10 cellular contexts compared by ENCODE assay signal in genomic region chr5:58887311-58887710, GRCh38.
DNase-seq lines count a peak whose midpoint lies in the region; ATAC-seq and TF ChIP-seq lines count a peak whose summit lies in the region.
"Had no signal": no experiment of that assay in that cellular context is flagged by ENCODE, and none has a peak within 500 bp of the region (broad histone marks: within the 10 kb centered on the region; RNA-seq: fewer than 3 reads in every experiment).

No MANE protein-coding gene starts in this region.

- peak overlapping the region; percentile 42 for H3K27ac Mint-ChIP-seq in activated T-cell treated with anti-CD3 and anti-CD28 coated beads, Interleukin-2, amount 50 U/mL, for 24 hours
- H3K27ac Mint-ChIP-seq in CD4-positive, alpha-beta memory T cell, result peak overlapping the region in 4 of 7 donors; percentile 0 to 78 (median 64)
- peak overlapping the region; percentile 70 for H3K27ac Mint-ChIP-seq in activated CD4-positive, alpha-beta memory T cell treated with anti-CD3 and anti-CD28 coated beads for 36 hours
- H3K27ac Mint-ChIP-seq: stimulated activated naive B cell treated with anti-CD40 and anti-IgM and Interleukin-4, amounts not matched to agents 10 μg/mL and 1 μg/mL and 100 μg/mL, for 72 hours had no signal

- no peak for TF ChIP-seq CTCF in osteoblast (IDR thresholded peaks at IDR 0.05; ENCODE audit: extremely low read depth, low read depth, low read length)

- peak; percentile 32 for DNase-seq in activated T-cell treated with anti-CD3 and anti-CD28 coated beads, Interleukin-2, amount 50 U/mL, for 24 hours
- no peak for DNase-seq in activated T-cell treated with anti-CD3 and anti-CD28 coated beads, Interleukin-2, amount 50 U/mL, for 1 hour
- DNase-seq in CD4-positive, alpha-beta memory T cell, result no peak
- DNase-seq in activated CD4-positive, alpha-beta memory T cell treated with anti-CD3 and anti-CD28 coated beads for 36 hours, result peak; percentile 14
- DNase-seq in osteoblast (ENCODE audit: insufficient read length, low spot score, missing footprints), result no peak
- no peak for DNase-seq in retina
- no peak for DNase-seq in NCI-H226

- peaks cover 23% of the 10 kb centered on the region for H3K4me1 ChIP-seq in CD4-positive, alpha-beta memory T cell (ENCODE audit: insufficient read depth, low read length)
- H3K4me1 ChIP-seq in osteoblast (ENCODE audit: insufficient read depth, low read length), result peaks cover 9% of the 10 kb centered on the region
- H3K4me1 ChIP-seq: pancreas had no signal

- no peaks in the 10 kb centered on the region for H3K36me3 Mint-ChIP-seq in activated T-cell treated with anti-CD3 and anti-CD28 coated beads, Interleukin-2, amount 50 U/mL, for 24 hours (ENCODE audit: low read depth)
- H3K36me3 Mint-ChIP-seq in CD4-positive, alpha-beta memory T cell, result no peaks in the 10 kb centered on the region
- no peaks in the 10 kb centered on the region for H3K36me3 Mint-ChIP-seq in activated CD4-positive, alpha-beta memory T cell treated with anti-CD3 and anti-CD28 coated beads for 36 hours
- H3K36me3 Mint-ChIP-seq: stimulated activated naive B cell treated with anti-CD40 and anti-IgM and Interleukin-4, amounts not matched to agents 10 μg/mL and 1 μg/mL and 100 μg/mL, for 72 hours had no signal

- ATAC-seq in GM19328 (IDR thresholded peaks at IDR 0.05; ENCODE audit: unreplicated experiment), result no peak

- H3K27me3 Mint-ChIP-seq in activated T-cell treated with anti-CD3 and anti-CD28 coated beads, Interleukin-2, amount 50 U/mL, for 24 hours, result peaks cover 8% of the 10 kb centered on the region
- peaks cover 3 to 5% of the 10 kb centered on the region in 2 donors for H3K27me3 Mint-ChIP-seq in CD4-positive, alpha-beta memory T cell
- H3K27me3 Mint-ChIP-seq in activated CD4-positive, alpha-beta memory T cell treated with anti-CD3 and anti-CD28 coated beads for 36 hours, result peaks cover 5% of the 10 kb centered on the region

- peaks cover 38% of the 10 kb centered on the region for H3K4me1 Mint-ChIP-seq in activated T-cell treated with anti-CD3 and anti-CD28 coated beads, Interleukin-2, amount 50 U/mL, for 24 hours (ENCODE audit: low read depth)
- H3K4me1 Mint-ChIP-seq in CD4-positive, alpha-beta memory T cell, result peaks cover 17 to 36% (median 26%) of the 10 kb centered on the region in 4 donors
- H3K4me1 Mint-ChIP-seq in activated CD4-positive, alpha-beta memory T cell treated with anti-CD3 and anti-CD28 coated beads for 36 hours (ENCODE audit: low read depth), result peaks cover 43% of the 10 kb centered on the region

- H3K9me3 ChIP-seq in CD4-positive, alpha-beta memory T cell (ENCODE audit: control insufficient read depth in 1 of 2, low read length in 2 of 2), result no peaks in the 10 kb centered on the region
- H3K9me3 ChIP-seq in osteoblast (ENCODE audit: low read depth, low read length), result no peaks in the 10 kb centered on the region
- H3K9me3 ChIP-seq: pancreas had no signal

- no peaks in the 10 kb centered on the region for H3K36me3 ChIP-seq in CD4-positive, alpha-beta memory T cell (ENCODE audit: insufficient read depth, low read length)
- H3K36me3 ChIP-seq in osteoblast (ENCODE audit: insufficient read depth, low read length), result no peaks in the 10 kb centered on the region
- H3K36me3 ChIP-seq: pancreas had no signal

- H3K4me3 Mint-ChIP-seq in activated T-cell treated with anti-CD3 and anti-CD28 coated beads, Interleukin-2, amount 50 U/mL, for 24 hours, result no peak overlapping the region
- H3K4me3 Mint-ChIP-seq in CD4-positive, alpha-beta memory T cell, result peak overlapping the region in 3 of 8 donors; percentile 1 to 38 (median 9)
- peak overlapping the region; percentile 10 for H3K4me3 Mint-ChIP-seq in activated CD4-positive, alpha-beta memory T cell treated with anti-CD3 and anti-CD28 coated beads for 36 hours
- H3K4me3 Mint-ChIP-seq: stimulated activated naive B cell treated with anti-CD40 and anti-IgM and Interleukin-4, amounts not matched to agents 10 μg/mL and 1 μg/mL and 100 μg/mL, for 72 hours had no signal

- no peaks in the 10 kb centered on the region for H3K9me3 Mint-ChIP-seq in activated T-cell treated with anti-CD3 and anti-CD28 coated beads, Interleukin-2, amount 50 U/mL, for 24 hours
- H3K9me3 Mint-ChIP-seq in CD4-positive, alpha-beta memory T cell, result no peaks in the 10 kb centered on the region
- no peaks in the 10 kb centered on the region for H3K9me3 Mint-ChIP-seq in activated CD4-positive, alpha-beta memory T cell treated with anti-CD3 and anti-CD28 coated beads for 36 hours
- H3K9me3 Mint-ChIP-seq: stimulated activated naive B cell treated with anti-CD40 and anti-IgM and Interleukin-4, amounts not matched to agents 10 μg/mL and 1 μg/mL and 100 μg/mL, for 72 hours had no signal

- POLR2A ChIA-PET in CD4-positive, alpha-beta memory T cell (lab: Charles Lee; ENCODE audit: partially characterized antibody), result no interaction called here
- POLR2A ChIA-PET in activated CD4-positive, alpha-beta memory T cell treated with anti-CD3 and anti-CD28 coated beads for 36 hours (lab: Charles Lee), result interaction anchor here (1.0 kb wide), 1 partner anchor 241 kb away, joined by 4 read pairs; no protein-coding TSS in a partner anchor

- H3K4me2 ChIP-seq in osteoblast (ENCODE audit: insufficient read depth, low read length), result no peak overlapping the region

- no peaks in the 10 kb centered on the region for H4K20me1 ChIP-seq in osteoblast (ENCODE audit: insufficient read depth, low read length)

- H3K27me3 ChIP-seq in CD4-positive, alpha-beta memory T cell (ENCODE audit: insufficient read depth, low read length), result no peaks in the 10 kb centered on the region
- peaks cover 2% of the 10 kb centered on the region for H3K27me3 ChIP-seq in osteoblast (ENCODE audit: insufficient read depth, low read length)
- H3K27me3 ChIP-seq: pancreas had no signal

- CTCF ChIA-PET in CD4-positive, alpha-beta memory T cell (lab: Charles Lee; ENCODE audit: partially characterized antibody), result interaction anchor here (0.8 to 3.4 kb wide), 44 partner anchors 9 to 496 kb away, joined by 3 to 65 read pairs (median 5); no protein-coding TSS in a partner anchor
- CTCF ChIA-PET in activated CD4-positive, alpha-beta memory T cell treated with anti-CD3 and anti-CD28 coated beads for 36 hours (lab: Charles Lee), result interaction anchor here (0.6 to 3.4 kb wide), 44 partner anchors 8 to 494 kb away, joined by 3 to 57 read pairs (median 6); no protein-coding TSS in a partner anchor

- no peaks in the 10 kb centered on the region for H3K79me2 ChIP-seq in osteoblast (ENCODE audit: insufficient read depth, low read length)

- H3K4me3 ChIP-seq in CD4-positive, alpha-beta memory T cell (ENCODE audit: low read length in 2 of 2), result no peak overlapping the region
- no peak overlapping the region for H3K4me3 ChIP-seq in osteoblast (ENCODE audit: insufficient read depth, low read length)
- H3K4me3 ChIP-seq: pancreas had no signal

- peak overlapping the region; percentile 94 for H2AFZ ChIP-seq in osteoblast (ENCODE audit: low read length)

- H3K27ac ChIP-seq in CD4-positive, alpha-beta memory T cell (ENCODE audit: low read depth, low read length), result no peak overlapping the region
- no peak overlapping the region for H3K27ac ChIP-seq in osteoblast (ENCODE audit: low read depth, low read length)
- H3K27ac ChIP-seq: pancreas had no signal

- intact Hi-C loops in CD4-positive, alpha-beta memory T cell (cut with micrococcal nuclease), result loop anchor here (2.0 to 5.0 kb wide), 4 partner anchors 479 to 915 kb away; no protein-coding TSS in a partner anchor
- intact Hi-C loops in activated CD4-positive, alpha-beta memory T cell treated with anti-CD3 and anti-CD28 coated beads for 36 hours (cut with micrococcal nuclease), result loop anchor here (1.0 to 5.0 kb wide), 3 partner anchors 149 to 300 kb away; no protein-coding TSS in a partner anchor

Comparison
In these comparisons a context has a peak if more than half of its experiments do, and no peak if none do; other contexts are left out.
1. DNase-seq: peak in activated T-cell treated with anti-CD3 and anti-CD28 coated beads, Interleukin-2, amount 50 U/mL, for 24 hours (single experiment) and activated CD4-positive, alpha-beta memory T cell treated with anti-CD3 and anti-CD28 coated beads for 36 hours (single experiment); none in activated T-cell treated with anti-CD3 and anti-CD28 coated beads, Interleukin-2, amount 50 U/mL, for 1 hour (single experiment), CD4-positive, alpha-beta memory T cell (0 of 5), osteoblast (single experiment), retina (single experiment) and NCI-H226 (single experiment).
2. Peak in every context shown above with its lines, with median percentiles within 50 percentile points of each other: H3K27ac Mint-ChIP-seq.